In genomic region chr1:224377676-224378006, GRCh38 we compare ENCODE assay signal across 8 cellular contexts. TPM values are rescaled to one million over a fixed set of nuclear protein-coding genes. Genes with fewer than 3 reads are reported as not detected.
A peak's percentile ranks its signal among the peaks of the same experiment; 100 is the strongest.
DNase-seq lines count a peak whose midpoint lies in the region; ATAC-seq and TF ChIP-seq lines count a peak whose summit lies in the region.

No MANE protein-coding gene starts in this region.

- H3K27me3 ChIP-seq in foreskin keratinocyte: no peaks in the 10 kb centered on the region
- no peaks in the 10 kb centered on the region for H3K27me3 ChIP-seq in lower lobe of right lung (ENCODE audit: low read depth)

- H3K4me3 ChIP-seq in lower lobe of right lung: no peak overlapping the region

- ATAC-seq in HG02798 (IDR thresholded peaks at IDR 0.05; ENCODE audit: poor library complexity, unreplicated experiment) (peak; percentile 67), foreskin keratinocyte (peak; percentile 57), lower lobe of right lung (no peak)

- H3K36me3 ChIP-seq in lower lobe of right lung: peaks cover 75% of the 10 kb centered on the region

- H3K9me3 ChIP-seq in lower lobe of right lung: no peaks in the 10 kb centered on the region

- TF ChIP-seq CTCF in foreskin keratinocyte (conservative IDR thresholded peaks at IDR 0.05) (no peak), lower lobe of right lung (IDR thresholded peaks at IDR 0.05) (no peak)

- DNase-seq in NOMO-1 (lab: John Stamatoyannopoulos, UW; ENCODE audit: unreplicated experiment in 2 of 2): peak; percentile 23 to 63
- no peak for DNase-seq in NOMO-1 treated with dmso at 0.1 percent for 144 hours (lab: John Stamatoyannopoulos, UW; ENCODE audit: unreplicated experiment)
- peak; percentile 47 for DNase-seq in SIG-M5 (lab: John Stamatoyannopoulos, UW)
- DNase-seq in foreskin keratinocyte: peak; percentile 8 to 54
- DNase-seq in NCI-H345 (lab: John Stamatoyannopoulos, UW): no peak
- no peak for DNase-seq in lower lobe of right lung
- DNase-seq in effector CD8-positive, alpha-beta T cell (lab: John Stamatoyannopoulos, UW): no peak

- H3K4me1 ChIP-seq in foreskin keratinocyte (no peaks in the 10 kb centered on the region), lower lobe of right lung (peaks cover 21% of the 10 kb centered on the region)

- intact Hi-C loops in lower lobe of right lung (cut with DNase I): no loop called here

- no peak overlapping the region for H3K27ac ChIP-seq in foreskin keratinocyte
- no peak overlapping the region for H3K27ac ChIP-seq in lower lobe of right lung

RNA-seq across cellular contexts. Expression of gene CNIH4, which starts 21.0 kb away (rescaled TPM):
- total RNA-seq in foreskin keratinocyte: 83.1 and 84.1 TPM in 2 replicates
- polyA plus RNA-seq in foreskin keratinocyte: 123 and 130 TPM in 2 replicates
- total RNA-seq in lower lobe of right lung: 77.4 TPM

RNA-seq across cellular contexts. Expression of gene NVL, which starts 47.7 kb away (rescaled TPM):
- total RNA-seq in foreskin keratinocyte (25.4 and 30.4 TPM in 2 replicates), lower lobe of right lung (30.4 TPM)
- 20.2 and 22.1 TPM in 2 replicates for polyA plus RNA-seq in foreskin keratinocyte

RNA-seq across cellular contexts. Expression of gene WDR26, which starts 57.0 kb away (rescaled TPM):
- total RNA-seq in foreskin keratinocyte: 42.0 and 43.9 TPM in 2 replicates
- 18.1 and 20.4 TPM in 2 replicates for polyA plus RNA-seq in foreskin keratinocyte
- 86.6 TPM for total RNA-seq in lower lobe of right lung

Comparison
In these comparisons a context has a peak if more than half of its experiments do, and no peak if none do; other contexts are left out.
1. DNase-seq: peak in NOMO-1 (2 of 2), SIG-M5 (single experiment) and foreskin keratinocyte (2 of 2); none in NOMO-1 treated with dmso at 0.1 percent for 144 hours (single experiment), NCI-H345 (single experiment), lower lobe of right lung (single experiment) and effector CD8-positive, alpha-beta T cell (single experiment).
2. ATAC-seq: peak in HG02798 (single experiment) and foreskin keratinocyte (single experiment); none in lower lobe of right lung (0 of 2).